Comparison of ENCODE assay signal across 11 cellular contexts in genomic region chr15:63045438-63046278, GRCh38. TPM values are rescaled to one million over a fixed set of nuclear protein-coding genes. Genes with fewer than 3 reads are reported as not detected.
DNase-seq lines count a peak whose midpoint lies in the region; ATAC-seq and TF ChIP-seq lines count a peak whose summit lies in the region.
"Had no signal": no experiment of that assay in that cellular context is flagged by ENCODE, and none has a peak within 500 bp of the region (broad histone marks: within the 10 kb centered on the region; RNA-seq: fewer than 3 reads in every experiment).

No MANE protein-coding gene starts in this region.

- H4K20me1 ChIP-seq in PC-9 (ENCODE audit: insufficient read depth): peaks cover 7% of the 10 kb centered on the region

- no peak overlapping the region for H2AFZ ChIP-seq in PC-9

- peaks cover 86% of the 10 kb centered on the region for H3K79me2 ChIP-seq in PC-9 (ENCODE audit: low read depth)

- BruUV-seq in PC-9 (replicated peaks; lab: Mats Ljungman, UMichigan): no TSS peak

- H3K4me3 Mint-ChIP-seq in osteocyte (ENCODE audit: unreplicated experiment): peak overlapping the region; percentile 99

- H3K9me3 Mint-ChIP-seq in osteocyte (ENCODE audit: unreplicated experiment): no peaks in the 10 kb centered on the region

- peaks cover 46% of the 10 kb centered on the region for H3K36me3 Mint-ChIP-seq in osteocyte (ENCODE audit: unreplicated experiment)
- H3K36me3 Mint-ChIP-seq: CD4-positive, CD25-positive, alpha-beta regulatory T cell had no signal

- no peaks in the 10 kb centered on the region for H3K9me3 ChIP-seq in PC-9 (ENCODE audit: insufficient read depth, low read depth)
- H3K9me3 ChIP-seq: neutrophil had no signal

- no peaks in the 10 kb centered on the region for H3K9me2 ChIP-seq in PC-9 (ENCODE audit: insufficient read depth)

- H3K36me3 ChIP-seq in PC-9 (ENCODE audit: low read depth): peaks cover 41% of the 10 kb centered on the region; the same call in 1 of the 2 replicates
- H3K36me3 ChIP-seq: neutrophil had no signal

- POLR2A ChIA-PET in AG04449 (lab: Yijun Ruan, JAX) (interaction anchor here (0.6 to 8.1 kb wide), 20 partner anchors 12 to 476 kb away, joined by 3 to 99 read pairs (median 6); no protein-coding TSS in a partner anchor), PC-9 (lab: Charles Lee; ENCODE audit: unreplicated experiment) (interaction anchor here (0.6 kb wide), 3 partner anchors 33 to 93 kb away, joined by 3 to 14 read pairs (median 4); no protein-coding TSS in a partner anchor)

- peak overlapping the region; percentile 99 for H3K27ac Mint-ChIP-seq in osteocyte (ENCODE audit: unreplicated experiment)
- H3K27ac Mint-ChIP-seq: CD4-positive, CD25-positive, alpha-beta regulatory T cell had no signal

- peaks cover 45% of the 10 kb centered on the region for H3F3A ChIP-seq in PC-9 (ENCODE audit: insufficient read depth, low read depth)

- intact Hi-C loops in PC-9 (cut with micrococcal nuclease; ENCODE audit: unreplicated experiment): loop anchor here (5.0 to 10.0 kb wide), 4 partner anchors 121 to 457 kb away; partner anchors contain the start of gene USP3

- CTCF ChIA-PET in AG04449 (lab: Yijun Ruan, JAX): interaction anchor here (0.8 to 4.6 kb wide), 11 partner anchors 12 to 304 kb away, joined by 3 to 57 read pairs (median 5); no protein-coding TSS in a partner anchor
- CTCF ChIA-PET in PC-9 (lab: Charles Lee): interaction anchor here (0.8 kb wide), 1 partner anchor 70 kb away, joined by 3 read pairs; no protein-coding TSS in a partner anchor

- peak overlapping the region; percentile 91 for H3K4me3 ChIP-seq in AG04449 (ENCODE audit: low read depth, low read length)
- peak overlapping the region; percentile 80 for H3K4me3 ChIP-seq in PC-9

- H3K4me1 ChIP-seq in PC-9 (replicated peaks; ENCODE audit: insufficient read depth): peaks cover 61% of the 10 kb centered on the region

- H3K4me2 ChIP-seq in PC-9: peak overlapping the region; percentile 98

- no peak for DNase-seq in AG04449 (ENCODE audit: low read depth, low spot score)
- no peak for DNase-seq in PC-9
- DNase-seq in fibroblast of peridontal ligament (ENCODE audit: extremely low read depth): peak; percentile 67
- no peak for DNase-seq in osteocyte (ENCODE audit: extremely low spot score, unreplicated experiment)
- DNase-seq in medulla oblongata (ENCODE audit: extremely low spot score): no peak
- no peak for DNase-seq in stimulated activated naive CD4-positive, alpha-beta T cell (lab: John Stamatoyannopoulos, UW)
- no peak for DNase-seq in SIG-M5 (lab: John Stamatoyannopoulos, UW)
- DNase-seq: CD4-positive, CD25-positive, alpha-beta regulatory T cell; NCI-H2171 had no signal

- H3K27me3 ChIP-seq in PC-9 (ENCODE audit: insufficient read depth, low read depth): no peaks in the 10 kb centered on the region

- peaks cover 64% of the 10 kb centered on the region for H3K4me1 Mint-ChIP-seq in osteocyte (ENCODE audit: unreplicated experiment)

- peak overlapping the region; percentile 68 for H3K27ac ChIP-seq in PC-9
- H3K27ac ChIP-seq: neutrophil had no signal

- no peaks in the 10 kb centered on the region for H3K27me3 Mint-ChIP-seq in osteocyte (ENCODE audit: unreplicated experiment)

- no peak for TF ChIP-seq CTCF in AG04449 (IDR thresholded peaks at IDR 0.05; ENCODE audit: insufficient read depth, low read length, missing control alignments)
- no peak for TF ChIP-seq CTCF in PC-9 (conservative IDR thresholded peaks at IDR 0.05)
- TF ChIP-seq CTCF in osteocyte (IDR thresholded peaks at IDR 0.05): no peak

- ATAC-seq in HG02571 (IDR thresholded peaks at IDR 0.05; ENCODE audit: unreplicated experiment): no peak

RNA-seq across cellular contexts. Expression of gene TPM1, which starts 3.1 kb away (rescaled TPM):
- total RNA-seq in PC-9 (2021): 174 and 225 TPM in 2 replicates
- total RNA-seq in osteocyte: 1,635 and 1,747 TPM in 2 replicates
